Comparison of ENCODE assay signal across 23 cellular contexts in genomic region chr3:29468150-29468549, GRCh38.
DNase-seq lines count a peak whose midpoint lies in the region; ATAC-seq and TF ChIP-seq lines count a peak whose summit lies in the region.
"Had no signal": no experiment of that assay in that cellular context is flagged by ENCODE, and none has a peak within 500 bp of the region (broad histone marks: within the 10 kb centered on the region; RNA-seq: fewer than 3 reads in every experiment).

No MANE protein-coding gene starts in this region.

- intact Hi-C loops in heart right ventricle (cut with DNase I) = no loop called here

- no peaks in the 10 kb centered on the region for H3K9me3 ChIP-seq in WERI-Rb-1 (ENCODE audit: severe bottlenecking)
- H3K9me3 ChIP-seq in heart right ventricle = no peaks in the 10 kb centered on the region
- H3K9me3 ChIP-seq: BE2C, Peyer's patch had no signal

- H3K27me3 ChIP-seq in WERI-Rb-1 (ENCODE audit: insufficient read depth, low read depth, severe bottlenecking) = no peaks in the 10 kb centered on the region
- no peaks in the 10 kb centered on the region for H3K27me3 ChIP-seq in heart right ventricle
- H3K27me3 ChIP-seq: BE2C, Peyer's patch had no signal

- WGBS in heart right ventricle, 2 donors = 96 to 97% methylated on average over 4 of the region's 4 CpGs

- DNase-seq in D341Med (ENCODE audit: low spot score) (peak; percentile 44), NCI-H524 treated with DMSO at 0.1 percent for 48 hours (lab: John Stamatoyannopoulos, UW) (peak; percentile 33), WERI-Rb-1 (peak; percentile 60), foreskin fibroblast (peak; percentile 26 to 45), heart right ventricle (no peak), NCI-H1105 (lab: John Stamatoyannopoulos, UW) (no peak), NCI-H1092 treated with DMSO at 0.1 percent for 48 hours (lab: John Stamatoyannopoulos, UW) (no peak)
- DNase-seq: 8988T; BE2C; CD8-positive, alpha-beta memory T cell; DND-41; GF-D8; GM23248; HFFc6; NCI-H1417 treated with DMSO at 0.1 percent for 48 hours; NCI-H2029; NCI-H2171 treated with DMSO at 0.1 percent for 48 hours; NCI-H446 treated with DMSO at 0.1 percent for 48 hours; Peyer's patch; SHP77; T-helper 17 cell had no signal

- ATAC-seq in heart right ventricle (no peak), HG02884 (IDR thresholded peaks at IDR 0.05; ENCODE audit: unreplicated experiment) (no peak)
- ATAC-seq: T-helper 17 cell had no signal

- H3K4me3 ChIP-seq in WERI-Rb-1 (ENCODE audit: low read depth, low read length) = no peak overlapping the region
- no peak overlapping the region for H3K4me3 ChIP-seq in foreskin fibroblast (ENCODE audit: low read depth in 1 of 2, low read length in 2 of 2)
- no peak overlapping the region for H3K4me3 ChIP-seq in heart right ventricle
- H3K4me3 ChIP-seq: GM23248, Peyer's patch had no signal

- H3K36me3 ChIP-seq in WERI-Rb-1 (no peaks in the 10 kb centered on the region), heart right ventricle (no peaks in the 10 kb centered on the region)
- H3K36me3 ChIP-seq: BE2C, Peyer's patch had no signal

- H3K27ac ChIP-seq in WERI-Rb-1 = no peak overlapping the region
- no peak overlapping the region for H3K27ac ChIP-seq in heart right ventricle
- H3K27ac ChIP-seq: GM23248, HL-60, Peyer's patch had no signal

- no peak for TF ChIP-seq CTCF in WERI-Rb-1 (IDR thresholded peaks at IDR 0.05; ENCODE audit: low read depth, low read length)
- TF ChIP-seq CTCF in foreskin fibroblast (IDR thresholded peaks at IDR 0.05; ENCODE audit: low read depth, low read length) = no peak
- TF ChIP-seq CTCF in heart right ventricle (IDR thresholded peaks at IDR 0.05) = no peak

- peaks cover 0 to 21% (median 10%) of the 10 kb centered on the region in 9 donors for H3K4me1 ChIP-seq in heart right ventricle
- H3K4me1 ChIP-seq: Peyer's patch had no signal

Comparison
In these comparisons a context has a peak if more than half of its experiments do, and no peak if none do; other contexts are left out.
1. DNase-seq: peak in D341Med (single experiment), NCI-H524 treated with DMSO at 0.1 percent for 48 hours (single experiment), WERI-Rb-1 (single experiment) and foreskin fibroblast (2 of 2); none in heart right ventricle (0 of 2), NCI-H1105 (single experiment) and NCI-H1092 treated with DMSO at 0.1 percent for 48 hours (single experiment).